Comparison of ENCODE assay signal across 8 cellular contexts in genomic region chr3:197003461-197004385, GRCh38. TPM values are rescaled to one million over a fixed set of nuclear protein-coding genes. Genes with fewer than 3 reads are reported as not detected.
DNase-seq lines count a peak whose midpoint lies in the region; ATAC-seq, FAIRE-seq and TF ChIP-seq lines count a peak whose summit lies in the region.

No MANE protein-coding gene starts in this region.

- no peaks in the 10 kb centered on the region for H3K27me3 ChIP-seq in HCT116 (ENCODE audit: insufficient read depth, low read length)

- no peaks in the 10 kb centered on the region for H3K9me2 ChIP-seq in HCT116 (ENCODE audit: insufficient read depth)

- no peak for FAIRE-seq in kidney (lab: Jason Lieb, UNC)

- H3K4me2 ChIP-seq in HCT116 (ENCODE audit: low read length) = peak overlapping the region; percentile 77

- H3K79me2 ChIP-seq in HCT116 (ENCODE audit: insufficient read depth, low read length) = no peaks in the 10 kb centered on the region

- H2AFZ ChIP-seq in HCT116 (ENCODE audit: low read depth, low read length, poor library complexity, severe bottlenecking) = no peak overlapping the region

- RAD21 ChIA-PET in HCT116 (lab: Charles Lee; ENCODE audit: low non-redundant PET in 1 of 2, low total read pairs in 2 of 2, uncharacterized antibody in 2 of 2, unreplicated experiment in 2 of 2) = interaction anchor here in 1 of 2 experiments (0.6 kb wide), 1 partner anchor 184 kb away, joined by 3 read pairs; no protein-coding TSS in a partner anchor

- no peaks in the 10 kb centered on the region for H3K36me3 ChIP-seq in HCT116 (ENCODE audit: control insufficient read depth in 1 of 2, insufficient read depth in 2 of 2, low read length in 2 of 2)
- no peaks in the 10 kb centered on the region for H3K36me3 ChIP-seq in kidney (ENCODE audit: control insufficient read depth in 1 of 2, insufficient read depth in 2 of 2, low read length in 2 of 2)

- ATAC-seq in HCT116 (peak; percentile 25), HG03460 (IDR thresholded peaks at IDR 0.05; ENCODE audit: unreplicated experiment) (no peak)

- H4K20me1 ChIP-seq in HCT116 (ENCODE audit: insufficient read depth) = no peaks in the 10 kb centered on the region

- TF ChIP-seq CTCF in HCT116 (IDR thresholded peaks at IDR 0.05 in 2 of 3, conservative IDR thresholded peaks at IDR 0.05 in 1 of 3; ENCODE audit: borderline replicate concordance in 1 of 3, insufficient read depth in 1 of 3, low read depth in 2 of 3, low read length in 2 of 3) (no peak), kidney (IDR thresholded peaks at IDR 0.05; ENCODE audit: borderline replicate concordance, extremely low read depth, insufficient read depth) (no peak)

- TF ChIP-seq RAD21 in HCT116 (IDR thresholded peaks at IDR 0.05; ENCODE audit: low read depth) = no peak

- peak overlapping the region; percentile 67 for H3K27ac ChIP-seq in HCT116 (ENCODE audit: low read depth, low read length)
- H3K27ac ChIP-seq in angular gyrus (ENCODE audit: low read depth, low read length) = peak overlapping the region; percentile 69
- no peak overlapping the region for H3K27ac ChIP-seq in kidney (ENCODE audit: low read depth in 2 of 2, low read length in 2 of 2)

- no peak for TF ChIP-seq POLR2A in HCT116 (IDR thresholded peaks at IDR 0.05; ENCODE audit: borderline replicate concordance, extremely low read depth, insufficient read depth, insufficient read length)

- intact Hi-C loops in HCT116 (cut with micrococcal nuclease) (loop anchor here (2.0 kb wide), 1 partner anchor 27 kb away; no protein-coding TSS in a partner anchor), kidney (cut with DNase I) (no loop called here)

- BruUV-seq in HCT116 (replicated peaks; lab: Mats Ljungman, UMichigan) = TSS peak; percentile 79

- H3K9ac ChIP-seq in HCT116 (ENCODE audit: low read length) (peak overlapping the region; percentile 71), kidney (ENCODE audit: low read length in 2 of 2) (no peak overlapping the region)

- CTCF ChIA-PET in HCT116 (lab: Charles Lee) = interaction anchor here (1.0 to 2.3 kb wide), 2 partner anchors 183 to 498 kb away, joined by 4 to 7 read pairs; no protein-coding TSS in a partner anchor

- H3K4me1 ChIP-seq in HCT116 (ENCODE audit: control insufficient read depth in 1 of 2, insufficient read depth in 2 of 2, low read length in 2 of 2) = peaks cover 21 to 45% of the 10 kb centered on the region in 2 experiments; a peak in 3 of 4 replicates
- peaks cover 0 to 3% of the 10 kb centered on the region in 2 donors for H3K4me1 ChIP-seq in kidney (ENCODE audit: control insufficient read depth in 1 of 2, insufficient read depth in 1 of 2, low read depth in 1 of 2, low read length in 2 of 2)

- POLR2A ChIA-PET in HCT116 (lab: Charles Lee) = no interaction called here

- H3K9me3 ChIP-seq in HCT116 (ENCODE audit: control insufficient read depth in 1 of 2, insufficient read depth in 1 of 2, low read depth in 1 of 2, low read length in 2 of 2) (no peaks in the 10 kb centered on the region), kidney (ENCODE audit: control insufficient read depth in 1 of 2, low read length in 2 of 2) (no peaks in the 10 kb centered on the region)

- H3K4me3 ChIP-seq in HCT116 (replicated peaks in 1 of 2; ENCODE audit: low read depth in 1 of 2, low read length in 2 of 2) = peak overlapping the region; percentile 47 to 54
- peak overlapping the region; percentile 34 to 49 for H3K4me3 ChIP-seq in kidney (ENCODE audit: low read length in 2 of 2)

- DNase-seq in DMS79 treated with DMSO at 0.1 percent for 48 hours (lab: John Stamatoyannopoulos, UW) (peak; percentile 89), HCT116 (ENCODE audit: low read depth, low spot score) (no peak), NCI-H69 (lab: John Stamatoyannopoulos, UW) (peak; percentile 76), kidney (peak; percentile 79), T-helper 9 cell (no peak)
- peak; percentile 45 for DNase-seq in stimulated activated naive CD4-positive, alpha-beta T cell treated with Interleukin-2 at 50 U/mL for 16 hours (lab: John Stamatoyannopoulos, UW)

TF ChIP-seq in HCT116, 20 proteins besides CTCF, POLR2A, EP300 and RAD21:
- no peak for TF ChIP-seq ELF1 (IDR thresholded peaks at IDR 0.05; ENCODE audit: borderline replicate concordance, low read depth)

RNA-seq across cellular contexts. Expression of gene MELTF, which starts 25.9 kb away (rescaled TPM):
- 47.6 TPM for total RNA-seq in HCT116 (2021; ENCODE audit: unreplicated experiment)
- polyA plus RNA-seq in HCT116 (2012) = 33.9 and 37.7 TPM in 2 replicates
- 8.7 TPM for total RNA-seq in kidney
- polyA plus RNA-seq in kidney (ENCODE audit: insufficient read depth, low read depth, low replicate concordance) = 6.1 TPM

RNA-seq across cellular contexts. Expression of gene PIGZ, which starts 35.1 kb away (rescaled TPM):
- total RNA-seq in HCT116 (2021; ENCODE audit: unreplicated experiment) (1.4 TPM), kidney (3.5 TPM)
- polyA plus RNA-seq in HCT116 (2012) = 1.5 and 2.0 TPM in 2 replicates
- polyA plus RNA-seq in kidney (ENCODE audit: insufficient read depth, low read depth, low replicate concordance) = 1.4 TPM

Comparison
In these comparisons a context has a peak if more than half of its experiments do, and no peak if none do; other contexts are left out.
1. DNase-seq: peak in DMS79 treated with DMSO at 0.1 percent for 48 hours (single experiment), NCI-H69 (single experiment), kidney (single experiment) and stimulated activated naive CD4-positive, alpha-beta T cell treated with Interleukin-2 at 50 U/mL for 16 hours (single experiment); none in HCT116 (single experiment) and T-helper 9 cell (single experiment).
2. H3K27ac ChIP-seq: peak in HCT116 (single experiment) and angular gyrus (single experiment); none in kidney (0 of 2).